ENCODE assay signal across 1 cellular context in the genomic region with DNA sequence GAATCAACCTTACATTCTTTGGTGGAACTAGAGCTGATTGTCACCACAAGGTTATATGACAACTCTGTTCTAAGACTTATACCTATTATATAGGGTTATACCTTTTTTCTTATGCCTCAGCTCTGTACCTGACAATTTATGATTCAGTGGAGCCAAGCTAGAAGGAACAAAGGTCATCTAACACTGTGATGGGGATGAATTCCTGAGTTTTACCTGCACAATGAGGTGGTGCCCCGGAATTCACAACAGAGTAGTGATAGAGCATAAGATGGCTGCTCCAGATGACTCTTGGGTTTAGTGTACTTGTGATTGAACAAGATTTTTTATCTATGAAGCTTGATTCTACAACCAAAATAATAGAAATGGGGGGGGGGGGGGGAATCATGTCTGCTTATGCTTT.
TF ChIP-seq lines count a peak whose summit lies in the region.

No MANE protein-coding gene starts in this region.

TF ChIP-seq in IMR-90, 13 proteins besides CTCF, POLR2A, EP300 and RAD21:
- TF ChIP-seq MXI1 (IDR thresholded peaks at IDR 0.05; ENCODE audit: borderline replicate concordance, low read depth, low read length), result no peak
- TF ChIP-seq CHD1 (IDR thresholded peaks at IDR 0.05; ENCODE audit: low read depth, low read length), result no peak
- TF ChIP-seq RCOR1 (IDR thresholded peaks at IDR 0.05; ENCODE audit: insufficient replicate concordance, low read length), result no peak
- no peak for TF ChIP-seq FOS (IDR thresholded peaks at IDR 0.05; ENCODE audit: low read depth, low read length)
- TF ChIP-seq RFX5 (IDR thresholded peaks at IDR 0.05; ENCODE audit: low read depth, low read length), result no peak
- TF ChIP-seq SMC3 (IDR thresholded peaks at IDR 0.05; ENCODE audit: low read depth, low read length), result no peak
- no peak for TF ChIP-seq BHLHE40 (IDR thresholded peaks at IDR 0.05; ENCODE audit: low read depth, low read length)
- TF ChIP-seq, protein P1, sequence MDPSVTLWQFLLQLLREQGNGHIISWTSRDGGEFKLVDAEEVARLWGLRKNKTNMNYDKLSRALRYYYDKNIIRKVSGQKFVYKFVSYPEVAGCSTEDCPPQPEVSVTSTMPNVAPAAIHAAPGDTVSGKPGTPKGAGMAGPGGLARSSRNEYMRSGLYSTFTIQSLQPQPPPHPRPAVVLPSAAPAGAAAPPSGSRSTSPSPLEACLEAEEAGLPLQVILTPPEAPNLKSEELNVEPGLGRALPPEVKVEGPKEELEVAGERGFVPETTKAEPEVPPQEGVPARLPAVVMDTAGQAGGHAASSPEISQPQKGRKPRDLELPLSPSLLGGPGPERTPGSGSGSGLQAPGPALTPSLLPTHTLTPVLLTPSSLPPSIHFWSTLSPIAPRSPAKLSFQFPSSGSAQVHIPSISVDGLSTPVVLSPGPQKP (IDR thresholded peaks at IDR 0.05; ENCODE audit: borderline replicate concordance, low read depth, low read length), result no peak
- no peak for TF ChIP-seq USF2 (IDR thresholded peaks at IDR 0.05; ENCODE audit: low read depth, low read length)
TF ChIP-seq in IMR-90: peak in this region for 0.
